In the genomic region with DNA sequence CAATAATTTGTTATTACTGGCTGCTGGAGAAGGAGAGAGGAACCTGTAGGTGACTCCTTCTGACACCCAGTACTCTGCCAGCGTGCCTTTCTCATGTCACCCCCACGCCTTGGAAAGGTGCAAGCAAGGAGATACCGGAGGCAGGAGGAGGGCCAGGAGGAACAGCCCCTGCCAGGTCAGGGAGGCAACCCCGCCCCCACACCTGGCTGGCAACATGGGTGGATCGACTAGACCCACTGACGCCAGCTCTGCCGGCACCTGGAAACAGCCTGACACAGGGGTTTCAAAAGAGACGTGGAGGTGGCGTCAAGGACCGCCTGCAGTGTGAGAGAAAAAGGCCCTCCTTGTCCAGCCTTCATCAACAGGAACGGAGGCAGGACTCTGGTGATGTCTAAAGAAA, we compare ENCODE assay signal across 25 cellular contexts.
"Had no signal": no experiment of that assay in that cellular context is flagged by ENCODE, and none has a peak within 500 bp of the region (broad histone marks: within the 10 kb centered on the region; RNA-seq: fewer than 3 reads in every experiment).

No MANE protein-coding gene starts in this region.

- H3K36me3 Mint-ChIP-seq: activated CD8-positive, alpha-beta memory T cell treated with anti-CD3 and anti-CD28 coated beads, Interleukin-2, amount 10 ng/mL, durations not matched to agents 7 days and 5 days; activated naive CD4-positive, alpha-beta T cell treated with anti-CD3 and anti-CD28 coated beads, Interleukin-2, amount 50 U/mL, for 72 hours; brain had no signal

- H3K27me3 ChIP-seq: cardiac muscle cell had no signal

- H3K27ac Mint-ChIP-seq: activated B cell treated with CpG ODN at 0.5 μM for 24 hours; activated CD4-positive, alpha-beta T cell treated with anti-CD3 and anti-CD28 coated beads, Interleukin-2, amount 10 ng/mL, durations not matched to agents 24 days and 14 days; activated T-cell treated with anti-CD3 and anti-CD28 coated beads, Interleukin-2, amount 50 U/mL, for 24 hours; brain; T-helper 17 cell had no signal

- H3K4me1 Mint-ChIP-seq: activated CD4-positive, alpha-beta T cell treated with anti-CD3 and anti-CD28 coated beads, Interleukin-2, amount 10 ng/mL, durations not matched to agents 24 days and 14 days; activated CD8-positive, alpha-beta memory T cell treated with anti-CD3 and anti-CD28 coated beads, Interleukin-2, amount 10 ng/mL, durations not matched to agents 7 days and 5 days had no signal

- ATAC-seq: activated CD8-positive, alpha-beta memory T cell treated with anti-CD3 and anti-CD28 coated beads, Interleukin-2, amount 10 ng/mL, durations not matched to agents 7 days and 5 days; activated naive CD4-positive, alpha-beta T cell treated with anti-CD3 and anti-CD28 coated beads, Interleukin-2, amount 50 U/mL, for 72 hours; T-helper 17 cell had no signal

- FAIRE-seq: astrocyte, RCC 7860, TTC549 had no signal

- H3K27me3 Mint-ChIP-seq: activated B cell treated with CpG ODN at 0.5 μM for 24 hours; activated T-cell treated with anti-CD3 and anti-CD28 coated beads, Interleukin-2, amount 50 U/mL, for 24 hours; brain had no signal

- H3K9me3 Mint-ChIP-seq: activated B cell treated with CpG ODN at 0.5 μM for 24 hours; activated CD4-positive, alpha-beta T cell treated with anti-CD3 and anti-CD28 coated beads, Interleukin-2, amount 10 ng/mL, durations not matched to agents 24 days and 14 days; activated naive CD4-positive, alpha-beta T cell treated with anti-CD3 and anti-CD28 coated beads, Interleukin-2, amount 50 U/mL, for 72 hours; activated T-cell treated with anti-CD3 and anti-CD28 coated beads, Interleukin-2, amount 50 U/mL, for 24 hours; brain had no signal

- H3K4me3 Mint-ChIP-seq: activated B cell treated with CpG ODN at 0.5 μM for 24 hours; activated CD4-positive, alpha-beta T cell treated with anti-CD3 and anti-CD28 coated beads, Interleukin-2, amount 10 ng/mL, durations not matched to agents 24 days and 14 days; activated CD8-positive, alpha-beta memory T cell treated with anti-CD3 and anti-CD28 coated beads, Interleukin-2, amount 10 ng/mL, durations not matched to agents 7 days and 5 days; activated T-cell treated with anti-CD3 and anti-CD28 coated beads, Interleukin-2, amount 50 U/mL, for 24 hours; brain had no signal

- H3K36me3 ChIP-seq: cardiac muscle cell had no signal

- DNase-seq: activated B cell treated with CpG ODN at 0.5 μM for 24 hours; activated CD4-positive, alpha-beta T cell treated with anti-CD3 and anti-CD28 coated beads for 1 hour; activated CD4-positive, alpha-beta T cell treated with anti-CD3 and anti-CD28 coated beads, Interleukin-2, amount 10 ng/mL, durations not matched to agents 24 days and 14 days; activated CD4-positive, alpha-beta T cell treated with anti-CD3 and anti-CD28 coated beads, Interleukin-2, amount 50 U/mL, for 48 hours; activated CD8-positive, alpha-beta memory T cell treated with anti-CD3 and anti-CD28 coated beads, Interleukin-2, amount 10 ng/mL, durations not matched to agents 7 days and 5 days; activated effector memory CD4-positive, alpha-beta T cell treated with anti-CD3 and anti-CD28 coated beads, Interleukin-2, amount 50 U/mL, for 16 hours; activated naive CD4-positive, alpha-beta T cell treated with Interleukin-2 at 50 U/mL for 16 hours; activated T-cell treated with anti-CD3 and anti-CD28 coated beads, Interleukin-2, amount 50 U/mL, for 24 hours; amygdala; Kasumi-1; KBM-7; NCI-H1930; NCI-H2107; NCI-H446; NCI-H524; NCI-H82; SHP77 treated with DMSO at 0.1 percent for 48 hours; T-helper 17 cell; T-helper 9 cell had no signal

- H3K27ac ChIP-seq: cardiac muscle cell had no signal

- H3K4me3 ChIP-seq: cardiac muscle cell had no signal
